ENCODE assay signal across 1 cellular context in the genomic region with DNA sequence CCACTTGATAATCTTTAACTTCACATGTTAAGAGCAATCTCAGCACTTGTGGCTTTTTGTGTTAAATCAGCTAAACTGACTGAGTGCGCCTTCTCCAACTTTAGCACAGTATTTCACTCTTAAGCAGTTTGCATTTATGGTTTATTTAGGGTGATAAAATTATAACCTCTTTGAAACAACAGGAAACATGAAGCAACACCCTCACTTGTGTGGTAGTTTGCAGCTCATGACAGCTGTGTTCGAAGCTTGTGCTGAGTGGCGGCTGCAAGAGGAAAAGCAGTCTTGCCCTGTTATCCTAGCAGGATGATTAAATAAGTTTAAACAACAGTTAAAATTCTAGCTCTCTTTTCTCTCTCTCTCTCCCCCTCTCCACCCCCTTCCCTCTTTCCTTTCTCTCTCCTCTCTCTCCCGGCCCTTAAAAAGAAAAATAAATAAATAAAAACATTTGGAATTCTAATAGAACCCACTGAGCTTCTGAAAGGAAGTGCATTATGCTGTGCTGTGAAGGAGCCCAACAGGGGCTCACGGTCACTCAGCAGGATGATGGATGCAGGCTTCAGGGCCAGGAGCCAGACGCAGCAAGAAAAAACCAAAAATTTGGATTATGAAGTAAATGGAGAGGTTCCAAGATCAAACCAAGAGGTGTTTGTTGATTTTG.
TF ChIP-seq lines count a peak whose summit lies in the region.

No MANE protein-coding gene starts in this region.

TF ChIP-seq in IMR-90, 13 proteins besides CTCF, POLR2A, EP300 and RAD21 (continued from another document):
- TF ChIP-seq RFX5 (IDR thresholded peaks at IDR 0.05; ENCODE audit: low read depth, low read length) (no peak), RCOR1 (IDR thresholded peaks at IDR 0.05; ENCODE audit: insufficient replicate concordance, low read length) (no peak), NFE2L2 (IDR thresholded peaks at IDR 0.05; ENCODE audit: low read depth, low read length) (no peak), SMC3 (IDR thresholded peaks at IDR 0.05; ENCODE audit: low read depth, low read length) (no peak), CEBPB (IDR thresholded peaks at IDR 0.05; ENCODE audit: low read depth, low read length) (0 out of 2 replicates have a peak, but pooled peaks have one; percentile 18), USF2 (IDR thresholded peaks at IDR 0.05; ENCODE audit: low read depth, low read length) (no peak)
TF ChIP-seq in IMR-90: peak in this region for 1.
